12 cellular contexts compared by ENCODE assay signal in the genomic region with DNA sequence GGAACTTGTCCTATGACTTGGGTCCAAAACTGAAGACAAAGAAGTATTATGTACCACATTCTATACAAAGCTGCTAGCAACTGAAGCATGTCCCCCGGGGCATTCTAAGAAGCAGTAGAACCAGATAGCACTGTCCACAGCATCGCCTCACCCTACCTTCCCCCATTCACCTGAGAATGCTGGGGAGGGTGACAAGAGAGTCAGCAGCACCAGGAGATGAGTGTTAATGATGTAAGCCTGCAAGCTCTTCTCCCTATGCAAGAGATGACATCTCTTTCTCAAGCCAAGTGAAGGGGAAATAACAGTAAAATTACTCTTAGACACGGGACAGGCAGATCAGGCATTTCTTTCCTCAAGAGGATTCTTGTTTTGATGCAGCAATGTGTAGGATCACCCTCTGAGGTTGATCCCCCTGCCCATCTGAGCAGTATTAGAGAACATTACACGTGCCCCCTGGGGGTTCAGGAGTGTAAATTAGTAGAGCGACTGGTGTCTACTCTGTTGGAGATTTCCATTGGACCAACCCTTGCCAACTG. TPM values are rescaled to one million over a fixed set of nuclear protein-coding genes. Genes with fewer than 3 reads are reported as not detected.
A peak's percentile ranks its signal among the peaks of the same experiment; 100 is the strongest.
DNase-seq lines count a peak whose midpoint lies in the region; ATAC-seq and TF ChIP-seq lines count a peak whose summit lies in the region.
"Had no signal": no experiment of that assay in that cellular context is flagged by ENCODE, and none has a peak within 500 bp of the region (broad histone marks: within the 10 kb centered on the region; RNA-seq: fewer than 3 reads in every experiment).

No MANE protein-coding gene starts in this region.

- peak; percentile 56 to 80 for DNase-seq in breast epithelium (ENCODE audit: low spot score in 2 of 2)
- DNase-seq in MCF 10A (ENCODE audit: unreplicated experiment): no peak
- no peak for DNase-seq in Karpas-422
- DNase-seq in activated T-cell treated with anti-CD3 and anti-CD28 coated beads for 4 hours: no peak
- no peak for DNase-seq in D341Med (ENCODE audit: low spot score)
- DNase-seq: esophagus squamous epithelium, NCI-H2081, SHP77 treated with DMSO at 0.1 percent for 48 hours had no signal

- ATAC-seq in HG02678 (IDR thresholded peaks at IDR 0.05; ENCODE audit: unreplicated experiment): peak; percentile 58
- no peak for ATAC-seq in activated T-helper 17 cell treated with anti-CD3 and anti-CD28 coated beads, Interleukin-2, amount 50 U/mL, for 72 hours (replicated peaks)

- H3K79me2 ChIP-seq in Karpas-422 (ENCODE audit: low read length): peaks cover 6% of the 10 kb centered on the region; the same call in 1 of the 2 replicates

- peak overlapping the region; percentile 44 for H3K4me2 ChIP-seq in Karpas-422 (ENCODE audit: low read depth, low read length, poor library complexity, severe bottlenecking)

- H4K20me1 ChIP-seq in Karpas-422 (ENCODE audit: insufficient read depth, low read depth, low read length): no peaks in the 10 kb centered on the region

- H3K9me3 Mint-ChIP-seq in MCF 10A (ENCODE audit: unreplicated experiment): peaks cover 16% of the 10 kb centered on the region
- peaks cover 12% of the 10 kb centered on the region for H3K9me3 Mint-ChIP-seq in stimulated activated naive CD8-positive, alpha-beta T cell treated with anti-CD3 and anti-CD28 coated beads, Interleukin-15, Interleukin-2, amounts not matched to agents 100 ng/mL and 50 ng/mL, for 24 hours
- peaks cover 13% of the 10 kb centered on the region for H3K9me3 Mint-ChIP-seq in activated T-helper 17 cell treated with anti-CD3 and anti-CD28 coated beads, Interleukin-2, amount 50 U/mL, for 72 hours

- no peaks in the 10 kb centered on the region for H3K9me2 ChIP-seq in Karpas-422 (replicated peaks; ENCODE audit: insufficient read depth, low read length)

- H2AFZ ChIP-seq in Karpas-422 (ENCODE audit: low read length): no peak overlapping the region; the same call in 1 of the 2 replicates

- CTCF ChIA-PET in MCF 10A (lab: Yijun Ruan, JAX): interaction anchor here (0.6 to 1.2 kb wide), 3 partner anchors 13 to 1015 kb away, joined by 3 to 4 read pairs (median 3); no protein-coding TSS in a partner anchor

- intact Hi-C loops in breast epithelium (cut with DNase I; ENCODE audit: low total_unique reads) (no loop called here), MCF 10A (cut with micrococcal nuclease) (no loop called here)

- POLR2A ChIA-PET in MCF 10A (lab: Yijun Ruan, JAX): interaction anchor here (1.0 kb wide), 1 partner anchor 27 kb away, joined by 3 read pairs; no protein-coding TSS in a partner anchor

- BruUV-seq in MCF 10A (replicated peaks; lab: Mats Ljungman, UMichigan): no TSS peak

- H3K36me3 ChIP-seq in breast epithelium (no peaks in the 10 kb centered on the region), Karpas-422 (ENCODE audit: insufficient read depth, low read length) (peaks cover 13% of the 10 kb centered on the region; the same call in 1 of the 2 replicates)
- H3K36me3 ChIP-seq: esophagus squamous epithelium had no signal

- H3K36me3 Mint-ChIP-seq in MCF 10A (ENCODE audit: insufficient read depth, unreplicated experiment): no peaks in the 10 kb centered on the region
- H3K36me3 Mint-ChIP-seq in stimulated activated naive CD8-positive, alpha-beta T cell treated with anti-CD3 and anti-CD28 coated beads, Interleukin-15, Interleukin-2, amounts not matched to agents 100 ng/mL and 50 ng/mL, for 24 hours (ENCODE audit: low read depth): peaks cover 4% of the 10 kb centered on the region
- no peaks in the 10 kb centered on the region for H3K36me3 Mint-ChIP-seq in activated T-helper 17 cell treated with anti-CD3 and anti-CD28 coated beads, Interleukin-2, amount 50 U/mL, for 72 hours (ENCODE audit: low read depth)

- no peaks in the 10 kb centered on the region for H3K27me3 Mint-ChIP-seq in MCF 10A (ENCODE audit: insufficient read depth, unreplicated experiment)
- peaks cover 3% of the 10 kb centered on the region for H3K27me3 Mint-ChIP-seq in stimulated activated naive CD8-positive, alpha-beta T cell treated with anti-CD3 and anti-CD28 coated beads, Interleukin-15, Interleukin-2, amounts not matched to agents 100 ng/mL and 50 ng/mL, for 24 hours
- no peaks in the 10 kb centered on the region for H3K27me3 Mint-ChIP-seq in activated T-helper 17 cell treated with anti-CD3 and anti-CD28 coated beads, Interleukin-2, amount 50 U/mL, for 72 hours

- peaks cover 7% of the 10 kb centered on the region for H3K4me1 Mint-ChIP-seq in MCF 10A (ENCODE audit: insufficient read depth, unreplicated experiment)
- peaks cover 27% of the 10 kb centered on the region for H3K4me1 Mint-ChIP-seq in stimulated activated naive CD8-positive, alpha-beta T cell treated with anti-CD3 and anti-CD28 coated beads, Interleukin-15, Interleukin-2, amounts not matched to agents 100 ng/mL and 50 ng/mL, for 24 hours (ENCODE audit: low read depth)
- H3K4me1 Mint-ChIP-seq in activated T-helper 17 cell treated with anti-CD3 and anti-CD28 coated beads, Interleukin-2, amount 50 U/mL, for 72 hours: peaks cover 22% of the 10 kb centered on the region

- H3K9ac ChIP-seq in Karpas-422 (ENCODE audit: low read length): peak overlapping the region; percentile 47

- TF ChIP-seq CTCF in breast epithelium (IDR thresholded peaks at IDR 0.05) (no peak), MCF 10A (IDR thresholded peaks at IDR 0.05; ENCODE audit: unreplicated experiment) (no peak)

- H3K4me3 Mint-ChIP-seq in MCF 10A (ENCODE audit: unreplicated experiment): no peak overlapping the region
- no peak overlapping the region for H3K4me3 Mint-ChIP-seq in stimulated activated naive CD8-positive, alpha-beta T cell treated with anti-CD3 and anti-CD28 coated beads, Interleukin-15, Interleukin-2, amounts not matched to agents 100 ng/mL and 50 ng/mL, for 24 hours
- no peak overlapping the region for H3K4me3 Mint-ChIP-seq in activated T-helper 17 cell treated with anti-CD3 and anti-CD28 coated beads, Interleukin-2, amount 50 U/mL, for 72 hours

- no peaks in the 10 kb centered on the region for H3K4me1 ChIP-seq in breast epithelium
- H3K4me1 ChIP-seq in Karpas-422 (ENCODE audit: low read length): peaks cover 57% of the 10 kb centered on the region

- H3K4me3 ChIP-seq in breast epithelium (no peak overlapping the region), Karpas-422 (ENCODE audit: low read length) (peak overlapping the region; percentile 9; the same call in 1 of the 2 replicates)
- H3K4me3 ChIP-seq: esophagus squamous epithelium had no signal

- H3K27ac ChIP-seq in breast epithelium: peak overlapping the region; percentile 79
- peak overlapping the region; percentile 71 for H3K27ac ChIP-seq in Karpas-422 (ENCODE audit: low read length)
- H3K27ac ChIP-seq: esophagus squamous epithelium had no signal

- H3K27me3 ChIP-seq in breast epithelium: no peaks in the 10 kb centered on the region
- H3K27me3 ChIP-seq in Karpas-422 (ENCODE audit: low read length): no peaks in the 10 kb centered on the region
- H3K27me3 ChIP-seq: esophagus squamous epithelium had no signal

- H3K9me3 ChIP-seq in breast epithelium: peaks cover 0 to 8% of the 10 kb centered on the region in 2 donors
- H3K9me3 ChIP-seq in Karpas-422 (ENCODE audit: low read length): peaks cover 7% of the 10 kb centered on the region; the same call in 1 of the 2 replicates
- H3K9me3 ChIP-seq: esophagus squamous epithelium had no signal

- no peak for TF ChIP-seq POLR2A in breast epithelium (IDR thresholded peaks at IDR 0.05)

- H3K27ac Mint-ChIP-seq in MCF 10A (ENCODE audit: low read depth, unreplicated experiment): no peak overlapping the region
- H3K27ac Mint-ChIP-seq in stimulated activated naive CD8-positive, alpha-beta T cell treated with anti-CD3 and anti-CD28 coated beads, Interleukin-15, Interleukin-2, amounts not matched to agents 100 ng/mL and 50 ng/mL, for 24 hours: peak overlapping the region; percentile 49
- no peak overlapping the region for H3K27ac Mint-ChIP-seq in activated T-helper 17 cell treated with anti-CD3 and anti-CD28 coated beads, Interleukin-2, amount 50 U/mL, for 72 hours

RNA-seq across cellular contexts. Expression of gene TLR1, which starts 13.9 kb away (rescaled TPM):
- total RNA-seq in breast epithelium: 10 to 100 TPM; 13.1 to 39.7 (median 18.7) TPM
- total RNA-seq in MCF 10A (2022): 1.9 and 2.2 TPM in 2 replicates
- 36.0 and 103 TPM in 2 replicates for total RNA-seq in Karpas-422 (2014; rRNA removed; shearing (Covaris generic); ENCODE audit: low replicate concordance)
- 1 to 10 TPM; 2.1 to 5.9 TPM for total RNA-seq in activated T-helper 17 cell treated with anti-CD3 and anti-CD28 coated beads, Interleukin-2, amount 50 U/mL, for 72 hours

RNA-seq across cellular contexts. Expression of gene TLR10, which starts 35.7 kb away (rescaled TPM):
- total RNA-seq in breast epithelium (1 to 10 TPM in 2 of 3 donors, under 1 TPM in 1; 0.48 to 1.3 (median 1.3) TPM), MCF 10A (2022) (not detected in 2 replicates)
- 48.5 and 142 TPM in 2 replicates for total RNA-seq in Karpas-422 (2014; rRNA removed; shearing (Covaris generic); ENCODE audit: low replicate concordance)
- under 1 TPM in 1 of 2 donors, not detected in 1; 0.19 TPM for total RNA-seq in activated T-helper 17 cell treated with anti-CD3 and anti-CD28 coated beads, Interleukin-2, amount 50 U/mL, for 72 hours
- total RNA-seq: activated CD8-positive, alpha-beta memory T cell treated with anti-CD3 and anti-CD28 coated beads for 36 hours had no signal

RNA-seq across cellular contexts. Expression of gene TLR6, which starts 38.1 kb away (rescaled TPM):
- total RNA-seq in breast epithelium (1 to 10 TPM; 5.2 to 7.6 (median 5.3) TPM), MCF 10A (2022) (7.7 and 11.4 TPM in 2 replicates)
- 12.4 and 39.9 TPM in 2 replicates for total RNA-seq in Karpas-422 (2014; rRNA removed; shearing (Covaris generic); ENCODE audit: low replicate concordance)
- 1 to 10 TPM; 2.7 to 3.0 TPM for total RNA-seq in activated T-helper 17 cell treated with anti-CD3 and anti-CD28 coated beads, Interleukin-2, amount 50 U/mL, for 72 hours

RNA-seq across cellular contexts. Expression of gene FAM114A1, which starts 49.1 kb away (rescaled TPM):
- 100 to 1,000 TPM in 1 of 3 donors, 10 to 100 TPM in 2; 74.6 to 109 (median 85.9) TPM for total RNA-seq in breast epithelium
- 22.7 and 38.9 TPM in 2 replicates for total RNA-seq in MCF 10A (2022)
- total RNA-seq in Karpas-422 (2014; rRNA removed; shearing (Covaris generic); ENCODE audit: low replicate concordance): 1.6 and 4.1 TPM in 2 replicates
- 1 to 10 TPM in 1 of 2 donors, under 1 TPM in 1; 0.35 to 1.5 TPM for total RNA-seq in activated T-helper 17 cell treated with anti-CD3 and anti-CD28 coated beads, Interleukin-2, amount 50 U/mL, for 72 hours
- total RNA-seq: activated CD8-positive, alpha-beta memory T cell treated with anti-CD3 and anti-CD28 coated beads for 36 hours had no signal

Comparison
In these comparisons a context has a peak if more than half of its experiments do, and no peak if none do; other contexts are left out.
1. DNase-seq: peak in breast epithelium (2 of 2); none in MCF 10A (single experiment), Karpas-422 (single experiment), activated T-cell treated with anti-CD3 and anti-CD28 coated beads for 4 hours (single experiment) and D341Med (single experiment).
2. RNA of gene TLR10, which starts 35.7 kb away (total RNA-seq): 48.5 to 142 TPM in Karpas-422; 0.48 to 1.3 TPM in breast epithelium, 0.19 TPM in activated T-helper 17 cell treated with anti-CD3 and anti-CD28 coated beads, Interleukin-2, amount 50 U/mL, for 72 hours and not detected in MCF 10A; every median in the first group is over 10 times any median in the second.